Comparison of ENCODE assay signal across 1 cellular context in the genomic region with DNA sequence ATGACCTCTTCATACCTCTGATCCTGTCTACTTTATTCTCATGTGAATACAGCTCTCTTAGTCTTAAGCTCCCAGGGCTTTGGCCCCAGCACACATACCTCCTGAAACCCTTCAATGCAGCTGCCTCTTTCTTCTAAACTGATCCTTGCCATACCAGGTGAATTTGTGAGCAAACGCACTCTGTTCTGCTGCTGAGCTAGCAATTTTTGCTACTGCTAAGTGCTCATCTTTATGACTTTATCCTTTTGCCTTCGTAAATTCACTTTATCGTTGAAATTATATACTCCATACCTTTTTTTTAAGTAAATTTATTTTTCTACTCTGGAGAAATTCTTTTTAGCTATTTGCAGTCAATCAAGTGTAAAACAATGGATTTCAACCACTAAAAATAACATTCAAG.
TF ChIP-seq lines count a peak whose summit lies in the region.

No MANE protein-coding gene starts in this region.

TF ChIP-seq in IMR-90, 13 proteins besides CTCF, POLR2A, EP300 and RAD21 (continued from another document):
- TF ChIP-seq, protein P1, sequence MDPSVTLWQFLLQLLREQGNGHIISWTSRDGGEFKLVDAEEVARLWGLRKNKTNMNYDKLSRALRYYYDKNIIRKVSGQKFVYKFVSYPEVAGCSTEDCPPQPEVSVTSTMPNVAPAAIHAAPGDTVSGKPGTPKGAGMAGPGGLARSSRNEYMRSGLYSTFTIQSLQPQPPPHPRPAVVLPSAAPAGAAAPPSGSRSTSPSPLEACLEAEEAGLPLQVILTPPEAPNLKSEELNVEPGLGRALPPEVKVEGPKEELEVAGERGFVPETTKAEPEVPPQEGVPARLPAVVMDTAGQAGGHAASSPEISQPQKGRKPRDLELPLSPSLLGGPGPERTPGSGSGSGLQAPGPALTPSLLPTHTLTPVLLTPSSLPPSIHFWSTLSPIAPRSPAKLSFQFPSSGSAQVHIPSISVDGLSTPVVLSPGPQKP (IDR thresholded peaks at IDR 0.05; ENCODE audit: borderline replicate concordance, low read depth, low read length): no peak
- no peak for TF ChIP-seq NFE2L2 (IDR thresholded peaks at IDR 0.05; ENCODE audit: low read depth, low read length)
